ENCODE assay signal across 1 cellular context in the genomic region with DNA sequence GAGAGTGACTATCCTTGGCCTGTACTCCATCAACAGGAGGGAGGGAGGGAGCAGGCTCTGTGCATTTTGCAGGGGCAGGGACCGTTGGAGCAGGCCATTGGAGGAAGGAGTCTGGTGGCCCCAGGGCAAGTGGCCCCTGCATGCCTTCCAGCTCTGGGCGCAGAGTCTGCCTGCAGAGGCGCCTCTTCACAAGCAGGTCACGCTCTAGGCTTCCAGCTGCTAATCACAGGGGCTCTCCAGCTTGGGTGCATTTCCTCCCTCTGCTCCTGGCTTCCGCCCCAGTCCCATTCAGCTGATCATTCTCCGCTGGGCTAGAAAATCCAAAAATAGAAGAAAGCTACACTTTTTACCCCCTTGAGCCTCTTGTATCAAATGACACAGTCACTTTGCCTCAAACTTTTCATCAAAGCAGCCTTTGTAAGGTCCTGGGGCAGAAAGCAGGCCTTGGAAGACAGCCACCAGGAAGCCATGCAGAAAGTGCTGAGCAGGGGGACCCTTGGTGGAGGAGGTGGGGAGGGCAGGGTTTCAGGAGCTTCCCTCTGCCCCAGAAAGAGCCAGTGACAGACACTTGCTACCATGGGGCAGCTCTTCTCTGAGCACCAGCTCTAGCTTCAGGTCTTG.
TF ChIP-seq lines count a peak whose summit lies in the region.

No MANE protein-coding gene starts in this region.

TF ChIP-seq in GM12878, 131 proteins besides CTCF, POLR2A, EP300 and RAD21:
- TF ChIP-seq IKZF2 (IDR thresholded peaks at IDR 0.05) (peak in 1 of 2 experiments; percentile 18; a peak in 1 of 4 replicates), MEF2A (IDR thresholded peaks at IDR 0.05; ENCODE audit: insufficient read depth, low read depth, low read length) (peak; percentile 45; the same call in 1 of the 2 replicates), ETV6 (conservative IDR thresholded peaks at IDR 0.05 in 1 of 2, IDR thresholded peaks at IDR 0.05 in 1 of 2; ENCODE audit: borderline replicate concordance in 1 of 2, low read depth in 1 of 2) (peak in 1 of 2 experiments; percentile 74; a peak in 2 of 4 replicates), CBFB (IDR thresholded peaks at IDR 0.05; ENCODE audit: low read depth) (no peak), TCF12 (IDR thresholded peaks at IDR 0.05; ENCODE audit: low read depth, low read length) (0 out of 2 replicates have a peak, but pooled peaks have one; percentile 31), PAX5 (IDR thresholded peaks at IDR 0.05; ENCODE audit: borderline replicate concordance, low read depth, low read length) (peak; percentile 91; the same call in 1 of the 2 replicates), TCF3 (IDR thresholded peaks at IDR 0.05; ENCODE audit: borderline replicate concordance, insufficient read depth, low read depth, low read length) (no peak), EED (IDR thresholded peaks at IDR 0.05; ENCODE audit: low read depth) (peak; percentile 58), GABPA (IDR thresholded peaks at IDR 0.05; ENCODE audit: low read depth) (peak; percentile 26; the same call in 1 of the 2 replicates)
- TF ChIP-seq, protein P1, sequence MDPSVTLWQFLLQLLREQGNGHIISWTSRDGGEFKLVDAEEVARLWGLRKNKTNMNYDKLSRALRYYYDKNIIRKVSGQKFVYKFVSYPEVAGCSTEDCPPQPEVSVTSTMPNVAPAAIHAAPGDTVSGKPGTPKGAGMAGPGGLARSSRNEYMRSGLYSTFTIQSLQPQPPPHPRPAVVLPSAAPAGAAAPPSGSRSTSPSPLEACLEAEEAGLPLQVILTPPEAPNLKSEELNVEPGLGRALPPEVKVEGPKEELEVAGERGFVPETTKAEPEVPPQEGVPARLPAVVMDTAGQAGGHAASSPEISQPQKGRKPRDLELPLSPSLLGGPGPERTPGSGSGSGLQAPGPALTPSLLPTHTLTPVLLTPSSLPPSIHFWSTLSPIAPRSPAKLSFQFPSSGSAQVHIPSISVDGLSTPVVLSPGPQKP (IDR thresholded peaks at IDR 0.05; ENCODE audit: low read depth, low read length), result no peak
- TF ChIP-seq, protein P2, sequence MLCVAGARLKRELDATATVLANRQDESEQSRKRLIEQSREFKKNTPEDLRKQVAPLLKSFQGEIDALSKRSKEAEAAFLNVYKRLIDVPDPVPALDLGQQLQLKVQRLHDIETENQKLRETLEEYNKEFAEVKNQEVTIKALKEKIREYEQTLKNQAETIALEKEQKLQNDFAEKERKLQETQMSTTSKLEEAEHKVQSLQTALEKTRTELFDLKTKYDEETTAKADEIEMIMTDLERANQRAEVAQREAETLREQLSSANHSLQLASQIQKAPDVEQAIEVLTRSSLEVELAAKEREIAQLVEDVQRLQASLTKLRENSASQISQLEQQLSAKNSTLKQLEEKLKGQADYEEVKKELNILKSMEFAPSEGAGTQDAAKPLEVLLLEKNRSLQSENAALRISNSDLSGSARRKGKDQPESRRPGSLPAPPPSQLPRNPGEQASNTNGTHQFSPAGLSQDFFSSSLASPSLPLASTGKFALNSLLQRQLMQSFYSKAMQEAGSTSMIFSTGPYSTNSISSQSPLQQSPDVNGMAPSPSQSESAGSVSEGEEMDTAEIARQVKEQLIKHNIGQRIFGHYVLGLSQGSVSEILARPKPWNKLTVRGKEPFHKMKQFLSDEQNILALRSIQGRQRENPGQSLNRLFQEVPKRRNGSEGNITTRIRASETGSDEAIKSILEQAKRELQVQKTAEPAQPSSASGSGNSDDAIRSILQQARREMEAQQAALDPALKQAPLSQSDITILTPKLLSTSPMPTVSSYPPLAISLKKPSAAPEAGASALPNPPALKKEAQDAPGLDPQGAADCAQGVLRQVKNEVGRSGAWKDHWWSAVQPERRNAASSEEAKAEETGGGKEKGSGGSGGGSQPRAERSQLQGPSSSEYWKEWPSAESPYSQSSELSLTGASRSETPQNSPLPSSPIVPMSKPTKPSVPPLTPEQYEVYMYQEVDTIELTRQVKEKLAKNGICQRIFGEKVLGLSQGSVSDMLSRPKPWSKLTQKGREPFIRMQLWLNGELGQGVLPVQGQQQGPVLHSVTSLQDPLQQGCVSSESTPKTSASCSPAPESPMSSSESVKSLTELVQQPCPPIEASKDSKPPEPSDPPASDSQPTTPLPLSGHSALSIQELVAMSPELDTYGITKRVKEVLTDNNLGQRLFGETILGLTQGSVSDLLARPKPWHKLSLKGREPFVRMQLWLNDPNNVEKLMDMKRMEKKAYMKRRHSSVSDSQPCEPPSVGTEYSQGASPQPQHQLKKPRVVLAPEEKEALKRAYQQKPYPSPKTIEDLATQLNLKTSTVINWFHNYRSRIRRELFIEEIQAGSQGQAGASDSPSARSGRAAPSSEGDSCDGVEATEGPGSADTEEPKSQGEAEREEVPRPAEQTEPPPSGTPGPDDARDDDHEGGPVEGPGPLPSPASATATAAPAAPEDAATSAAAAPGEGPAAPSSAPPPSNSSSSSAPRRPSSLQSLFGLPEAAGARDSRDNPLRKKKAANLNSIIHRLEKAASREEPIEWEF (IDR thresholded peaks at IDR 0.05; ENCODE audit: insufficient replicate concordance, low read depth, low read length), result no peak
TF ChIP-seq in GM12878: peak in this region for 7.
